ENCODE assay signal across 19 cellular contexts in genomic region chr2:33278245-33278943, GRCh38.
DNase-seq lines count a peak whose midpoint lies in the region; ATAC-seq and TF ChIP-seq lines count a peak whose summit lies in the region.
"Had no signal": no experiment of that assay in that cellular context is flagged by ENCODE, and none has a peak within 500 bp of the region (broad histone marks: within the 10 kb centered on the region; RNA-seq: fewer than 3 reads in every experiment).

No MANE protein-coding gene starts in this region.

- TF ChIP-seq CTCF in cardiac fibroblast (IDR thresholded peaks at IDR 0.05; ENCODE audit: low read depth, low read length) (no peak), heart right ventricle (IDR thresholded peaks at IDR 0.05) (no peak), tibial artery (IDR thresholded peaks at IDR 0.05) (no peak)

- H3K4me3 ChIP-seq in cardiac fibroblast (replicated peaks in 1 of 2; ENCODE audit: low read depth in 2 of 2, low read length in 2 of 2) (no peak overlapping the region), heart right ventricle (no peak overlapping the region), tibial artery (no peak overlapping the region)

- peak; percentile 16 to 22 for DNase-seq in cardiac fibroblast (ENCODE audit: low read depth in 2 of 2)
- DNase-seq in heart right ventricle = peak in 1 of 2 donors; percentile 40
- DNase-seq in occipital lobe (lab: John Stamatoyannopoulos, UW) = peak; percentile 3
- DNase-seq in tibial artery = peak; percentile 65 to 84
- DNase-seq in stimulated activated CD4-positive, alpha-beta T cell treated with anti-CD3 and anti-CD28 coated beads, Interleukin-4, amount 100 ng/mL, for 1 hour = no peak
- DNase-seq in activated CD4-positive, alpha-beta T cell treated with anti-CD3 and anti-CD28 coated beads, Interleukin-2, amount 50 U/mL, for 4 hours = no peak
- no peak for DNase-seq in NCI-H2107 (lab: John Stamatoyannopoulos, UW)
- DNase-seq: brain microvascular endothelial cell; CD8-positive, alpha-beta memory T cell; DMS79; naive B cell; NCI-H1048; NCI-H1930; NK-92 treated with Interleukin-12 subunit alpha and Interleukin-12 subunit beta, amount 100 ng/mL, for 24 hours; SK-N-SH; T-helper 9 cell had no signal

- H3K9me3 ChIP-seq in heart right ventricle (no peaks in the 10 kb centered on the region), tibial artery (no peaks in the 10 kb centered on the region)
- H3K9me3 ChIP-seq: SK-N-SH had no signal

- ATAC-seq in heart right ventricle (peak in 7 of 8 donors; percentile 37 to 80 (median 63)), HG02885 (IDR thresholded peaks at IDR 0.05; ENCODE audit: poor library complexity, unreplicated experiment) (no peak)
- ATAC-seq: activated CD4-positive, CD25-positive, alpha-beta regulatory T cell treated with anti-CD3 and anti-CD28 coated beads, Interleukin-2, amount 50 U/mL, for 24 hours had no signal

- H3K27ac ChIP-seq in heart right ventricle = peak overlapping the region in 9 of 10 donors; percentile 32 to 71 (median 54)
- peak overlapping the region; percentile 90 to 92 for H3K27ac ChIP-seq in tibial artery
- H3K27ac ChIP-seq: brain microvascular endothelial cell, KMS-11 had no signal

- H3K36me3 ChIP-seq in heart right ventricle (peaks cover 0 to 81% (median 21%) of the 10 kb centered on the region in 9 donors), tibial artery (peaks cover 17 to 63% (median 44%) of the 10 kb centered on the region in 3 donors)

- WGBS in heart right ventricle, 2 donors = 58 to 71% methylated on average over 9 of the region's 9 CpGs

- H3K4me1 ChIP-seq in heart right ventricle (peaks cover 0 to 32% (median 3%) of the 10 kb centered on the region in 9 donors), tibial artery (peaks cover 0 to 62% (median 23%) of the 10 kb centered on the region in 4 donors)

- no peaks in the 10 kb centered on the region for H3K27me3 ChIP-seq in heart right ventricle
- no peaks in the 10 kb centered on the region for H3K27me3 ChIP-seq in tibial artery
- H3K27me3 ChIP-seq: brain microvascular endothelial cell had no signal

- intact Hi-C loops in heart right ventricle (cut with DNase I) (loop anchor here in 6 of 10 donors (10.0 kb wide), 5 partner anchors 96 to 504 kb away; no protein-coding TSS in a partner anchor), tibial artery (cut with DNase I; ENCODE audit: low total_unique reads) (loop anchor here (10.0 kb wide), 1 partner anchor 54 kb away; no protein-coding TSS in a partner anchor)

Comparison
In these comparisons a context has a peak if more than half of its experiments do, and no peak if none do; other contexts are left out.
1. DNase-seq: peak in cardiac fibroblast (2 of 2), occipital lobe (single experiment) and tibial artery (2 of 2); none in stimulated activated CD4-positive, alpha-beta T cell treated with anti-CD3 and anti-CD28 coated beads, Interleukin-4, amount 100 ng/mL, for 1 hour (single experiment), activated CD4-positive, alpha-beta T cell treated with anti-CD3 and anti-CD28 coated beads, Interleukin-2, amount 50 U/mL, for 4 hours (0 of 2) and NCI-H2107 (single experiment).